1 cellular context compared by ENCODE assay signal in the genomic region with DNA sequence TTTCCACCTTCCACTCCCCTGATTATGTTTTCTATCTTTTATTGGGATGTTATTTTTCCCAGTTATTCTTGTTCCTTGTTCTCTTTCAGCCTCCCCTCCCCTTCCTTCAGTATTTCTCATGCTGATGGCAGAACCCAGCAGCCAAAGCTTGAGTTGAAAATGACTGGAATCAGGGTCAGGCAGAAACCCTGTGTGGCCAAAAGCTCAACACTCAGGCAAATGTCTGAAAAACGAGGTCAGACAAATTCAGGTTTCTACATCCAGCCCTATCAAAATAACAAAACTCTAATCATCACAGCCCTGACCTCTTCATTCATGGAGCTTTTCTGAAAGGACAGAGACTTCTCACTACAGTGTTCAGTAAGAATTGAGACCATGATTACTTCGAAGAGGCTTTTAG.
TF ChIP-seq lines count a peak whose summit lies in the region.

No MANE protein-coding gene starts in this region.

TF ChIP-seq in GM23338, 12 proteins besides CTCF, POLR2A, EP300 and RAD21:
- TF ChIP-seq, protein P1, sequence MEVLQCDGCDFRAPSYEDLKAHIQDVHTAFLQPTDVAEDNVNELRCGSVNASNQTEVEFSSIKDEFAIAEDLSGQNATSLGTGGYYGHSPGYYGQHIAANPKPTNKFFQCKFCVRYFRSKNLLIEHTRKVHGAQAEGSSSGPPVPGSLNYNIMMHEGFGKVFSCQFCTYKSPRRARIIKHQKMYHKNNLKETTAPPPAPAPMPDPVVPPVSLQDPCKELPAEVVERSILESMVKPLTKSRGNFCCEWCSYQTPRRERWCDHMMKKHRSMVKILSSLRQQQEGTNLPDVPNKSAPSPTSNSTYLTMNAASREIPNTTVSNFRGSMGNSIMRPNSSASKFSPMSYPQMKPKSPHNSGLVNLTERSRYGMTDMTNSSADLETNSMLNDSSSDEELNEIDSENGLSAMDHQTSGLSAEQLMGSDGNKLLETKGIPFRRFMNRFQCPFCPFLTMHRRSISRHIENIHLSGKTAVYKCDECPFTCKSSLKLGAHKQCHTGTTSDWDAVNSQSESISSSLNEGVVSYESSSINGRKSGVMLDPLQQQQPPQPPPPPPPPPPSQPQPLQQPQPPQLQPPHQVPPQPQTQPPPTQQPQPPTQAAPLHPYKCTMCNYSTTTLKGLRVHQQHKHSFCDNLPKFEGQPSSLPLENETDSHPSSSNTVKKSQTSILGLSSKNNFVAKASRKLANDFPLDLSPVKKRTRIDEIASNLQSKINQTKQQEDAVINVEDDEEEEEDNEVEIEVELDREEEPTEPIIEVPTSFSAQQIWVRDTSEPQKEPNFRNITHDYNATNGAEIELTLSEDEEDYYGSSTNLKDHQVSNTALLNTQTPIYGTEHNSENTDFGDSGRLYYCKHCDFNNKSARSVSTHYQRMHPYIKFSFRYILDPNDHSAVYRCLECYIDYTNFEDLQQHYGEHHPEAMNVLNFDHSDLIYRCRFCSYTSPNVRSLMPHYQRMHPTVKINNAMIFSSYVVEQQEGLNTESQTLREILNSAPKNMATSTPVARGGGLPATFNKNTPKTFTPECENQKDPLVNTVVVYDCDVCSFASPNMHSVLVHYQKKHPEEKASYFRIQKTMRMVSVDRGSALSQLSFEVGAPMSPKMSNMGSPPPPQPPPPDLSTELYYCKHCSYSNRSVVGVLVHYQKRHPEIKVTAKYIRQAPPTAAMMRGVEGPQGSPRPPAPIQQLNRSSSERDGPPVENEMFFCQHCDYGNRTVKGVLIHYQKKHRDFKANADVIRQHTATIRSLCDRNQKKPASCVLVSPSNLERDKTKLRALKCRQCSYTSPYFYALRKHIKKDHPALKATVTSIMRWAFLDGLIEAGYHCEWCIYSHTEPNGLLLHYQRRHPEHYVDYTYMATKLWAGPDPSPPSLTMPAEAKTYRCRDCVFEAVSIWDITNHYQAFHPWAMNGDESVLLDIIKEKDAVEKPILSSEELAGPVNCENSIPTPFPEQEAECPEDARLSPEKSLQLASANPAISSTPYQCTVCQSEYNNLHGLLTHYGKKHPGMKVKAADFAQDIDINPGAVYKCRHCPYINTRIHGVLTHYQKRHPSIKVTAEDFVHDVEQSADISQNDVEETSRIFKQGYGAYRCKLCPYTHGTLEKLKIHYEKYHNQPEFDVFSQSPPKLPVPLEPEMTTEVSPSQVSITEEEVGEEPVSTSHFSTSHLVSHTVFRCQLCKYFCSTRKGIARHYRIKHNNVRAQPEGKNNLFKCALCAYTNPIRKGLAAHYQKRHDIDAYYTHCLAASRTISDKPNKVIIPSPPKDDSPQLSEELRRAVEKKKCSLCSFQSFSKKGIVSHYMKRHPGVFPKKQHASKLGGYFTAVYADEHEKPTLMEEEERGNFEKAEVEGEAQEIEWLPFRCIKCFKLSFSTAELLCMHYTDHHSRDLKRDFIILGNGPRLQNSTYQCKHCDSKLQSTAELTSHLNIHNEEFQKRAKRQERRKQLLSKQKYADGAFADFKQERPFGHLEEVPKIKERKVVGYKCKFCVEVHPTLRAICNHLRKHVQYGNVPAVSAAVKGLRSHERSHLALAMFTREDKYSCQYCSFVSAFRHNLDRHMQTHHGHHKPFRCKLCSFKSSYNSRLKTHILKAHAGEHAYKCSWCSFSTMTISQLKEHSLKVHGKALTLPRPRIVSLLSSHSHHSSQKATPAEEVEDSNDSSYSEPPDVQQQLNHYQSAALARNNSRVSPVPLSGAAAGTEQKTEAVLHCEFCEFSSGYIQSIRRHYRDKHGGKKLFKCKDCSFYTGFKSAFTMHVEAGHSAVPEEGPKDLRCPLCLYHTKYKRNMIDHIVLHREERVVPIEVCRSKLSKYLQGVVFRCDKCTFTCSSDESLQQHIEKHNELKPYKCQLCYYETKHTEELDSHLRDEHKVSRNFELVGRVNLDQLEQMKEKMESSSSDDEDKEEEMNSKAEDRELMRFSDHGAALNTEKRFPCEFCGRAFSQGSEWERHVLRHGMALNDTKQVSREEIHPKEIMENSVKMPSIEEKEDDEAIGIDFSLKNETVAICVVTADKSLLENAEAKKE (CRISPR knock-in tag; IDR thresholded peaks at IDR 0.05), result no peak
- TF ChIP-seq, protein P2, sequence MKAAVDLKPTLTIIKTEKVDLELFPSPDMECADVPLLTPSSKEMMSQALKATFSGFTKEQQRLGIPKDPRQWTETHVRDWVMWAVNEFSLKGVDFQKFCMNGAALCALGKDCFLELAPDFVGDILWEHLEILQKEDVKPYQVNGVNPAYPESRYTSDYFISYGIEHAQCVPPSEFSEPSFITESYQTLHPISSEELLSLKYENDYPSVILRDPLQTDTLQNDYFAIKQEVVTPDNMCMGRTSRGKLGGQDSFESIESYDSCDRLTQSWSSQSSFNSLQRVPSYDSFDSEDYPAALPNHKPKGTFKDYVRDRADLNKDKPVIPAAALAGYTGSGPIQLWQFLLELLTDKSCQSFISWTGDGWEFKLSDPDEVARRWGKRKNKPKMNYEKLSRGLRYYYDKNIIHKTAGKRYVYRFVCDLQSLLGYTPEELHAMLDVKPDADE (IDR thresholded peaks at IDR 0.05), result no peak
- TF ChIP-seq STAT1 (IDR thresholded peaks at IDR 0.05; ENCODE audit: unreplicated experiment) (no peak), EZH2 (IDR thresholded peaks at IDR 0.05; ENCODE audit: low read depth, unreplicated experiment) (no peak), NANOG (IDR thresholded peaks at IDR 0.05; ENCODE audit: borderline replicate concordance) (no peak), EZH2phosphoT487 (IDR thresholded peaks at IDR 0.05; ENCODE audit: unreplicated experiment) (no peak), ZNF331 (CRISPR knock-in tag; IDR thresholded peaks at IDR 0.05; ENCODE audit: low read depth) (no peak), ZNF114 (CRISPR knock-in tag; IDR thresholded peaks at IDR 0.05) (no peak), CREB1 (CRISPR knock-in tag; IDR thresholded peaks at IDR 0.05; ENCODE audit: low read depth) (no peak), POLR2AphosphoS5 (IDR thresholded peaks at IDR 0.05; ENCODE audit: low read depth) (no peak), JUNB (IDR thresholded peaks at IDR 0.05; ENCODE audit: unreplicated experiment) (no peak)
- TF ChIP-seq, protein P3, sequence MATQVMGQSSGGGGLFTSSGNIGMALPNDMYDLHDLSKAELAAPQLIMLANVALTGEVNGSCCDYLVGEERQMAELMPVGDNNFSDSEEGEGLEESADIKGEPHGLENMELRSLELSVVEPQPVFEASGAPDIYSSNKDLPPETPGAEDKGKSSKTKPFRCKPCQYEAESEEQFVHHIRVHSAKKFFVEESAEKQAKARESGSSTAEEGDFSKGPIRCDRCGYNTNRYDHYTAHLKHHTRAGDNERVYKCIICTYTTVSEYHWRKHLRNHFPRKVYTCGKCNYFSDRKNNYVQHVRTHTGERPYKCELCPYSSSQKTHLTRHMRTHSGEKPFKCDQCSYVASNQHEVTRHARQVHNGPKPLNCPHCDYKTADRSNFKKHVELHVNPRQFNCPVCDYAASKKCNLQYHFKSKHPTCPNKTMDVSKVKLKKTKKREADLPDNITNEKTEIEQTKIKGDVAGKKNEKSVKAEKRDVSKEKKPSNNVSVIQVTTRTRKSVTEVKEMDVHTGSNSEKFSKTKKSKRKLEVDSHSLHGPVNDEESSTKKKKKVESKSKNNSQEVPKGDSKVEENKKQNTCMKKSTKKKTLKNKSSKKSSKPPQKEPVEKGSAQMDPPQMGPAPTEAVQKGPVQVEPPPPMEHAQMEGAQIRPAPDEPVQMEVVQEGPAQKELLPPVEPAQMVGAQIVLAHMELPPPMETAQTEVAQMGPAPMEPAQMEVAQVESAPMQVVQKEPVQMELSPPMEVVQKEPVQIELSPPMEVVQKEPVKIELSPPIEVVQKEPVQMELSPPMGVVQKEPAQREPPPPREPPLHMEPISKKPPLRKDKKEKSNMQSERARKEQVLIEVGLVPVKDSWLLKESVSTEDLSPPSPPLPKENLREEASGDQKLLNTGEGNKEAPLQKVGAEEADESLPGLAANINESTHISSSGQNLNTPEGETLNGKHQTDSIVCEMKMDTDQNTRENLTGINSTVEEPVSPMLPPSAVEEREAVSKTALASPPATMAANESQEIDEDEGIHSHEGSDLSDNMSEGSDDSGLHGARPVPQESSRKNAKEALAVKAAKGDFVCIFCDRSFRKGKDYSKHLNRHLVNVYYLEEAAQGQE (IDR thresholded peaks at IDR 0.05; ENCODE audit: unreplicated experiment), result no peak
